ENCODE assay signal across 9 cellular contexts in genomic region chr1:117654485-117655219, GRCh38. TPM values are rescaled to one million over a fixed set of nuclear protein-coding genes. Genes with fewer than 3 reads are reported as not detected.
DNase-seq lines count a peak whose midpoint lies in the region; ATAC-seq, FAIRE-seq and TF ChIP-seq lines count a peak whose summit lies in the region.
"Had no signal": no experiment of that assay in that cellular context is flagged by ENCODE, and none has a peak within 500 bp of the region (broad histone marks: within the 10 kb centered on the region; RNA-seq: fewer than 3 reads in every experiment).

No MANE protein-coding gene starts in this region.

- H3K9me2 ChIP-seq in MM.1S (replicated peaks; ENCODE audit: insufficient read depth, low read length), result no peaks in the 10 kb centered on the region
- 0 out of 2 replicates have a peak, but pooled peaks cover 12% of the 10 kb centered on the region for H3K9me2 ChIP-seq in GM23338 (ENCODE audit: insufficient read depth)

- H3F3A ChIP-seq in MM.1S (ENCODE audit: insufficient read depth, low read length), result peaks cover 63% of the 10 kb centered on the region
- H3F3A ChIP-seq in GM23338 (replicated peaks; ENCODE audit: low read depth), result no peaks in the 10 kb centered on the region

- peaks cover 11% of the 10 kb centered on the region for H3K27me3 Mint-ChIP-seq in GM23338 (ENCODE audit: insufficient read depth, low read depth, poor library complexity)

- H3K79me2 ChIP-seq in MM.1S (ENCODE audit: low read length), result peaks cover 44% of the 10 kb centered on the region
- no peaks in the 10 kb centered on the region for H3K79me2 ChIP-seq in GM23338 (replicated peaks; ENCODE audit: insufficient read depth)

- peak overlapping the region; percentile 71 for H3K4me2 ChIP-seq in MM.1S (ENCODE audit: low read depth, low read length)
- H3K4me2 ChIP-seq in GM23338, result no peak overlapping the region

- H3K9me3 Mint-ChIP-seq in GM23338, result peaks cover 3% of the 10 kb centered on the region; the same call in 2 of the 3 replicates

- H3K4me1 ChIP-seq in MM.1S (ENCODE audit: low read length) (peaks cover 83% of the 10 kb centered on the region), esophagus muscularis mucosa (peaks cover 0 to 5% (median 1%) of the 10 kb centered on the region in 4 donors), GM23338 (ENCODE audit: insufficient read depth) (peaks cover 4% of the 10 kb centered on the region; the same call in 1 of the 2 replicates)

- H2AFZ ChIP-seq in MM.1S (ENCODE audit: low read length) (no peak overlapping the region), GM23338 (no peak overlapping the region)

- no peak overlapping the region for H3K27ac Mint-ChIP-seq in GM23338

- H3K4me3 ChIP-seq in MM.1S (ENCODE audit: low read length), result no peak overlapping the region; the same call in 1 of the 2 replicates
- no peak overlapping the region for H3K4me3 ChIP-seq in epithelial cell of esophagus (ENCODE audit: low read length)
- no peak overlapping the region for H3K4me3 ChIP-seq in esophagus muscularis mucosa
- H3K4me3 ChIP-seq in GM23338, result no peak overlapping the region

- WGBS in esophagus muscularis mucosa, result 79% methylated on average over 6 of the region's 6 CpGs

- H3K9ac ChIP-seq in MM.1S (ENCODE audit: low read length), result peak overlapping the region; percentile 100

- no peaks in the 10 kb centered on the region for H4K20me1 ChIP-seq in MM.1S (ENCODE audit: insufficient read depth, low read length)
- no peaks in the 10 kb centered on the region for H4K20me1 ChIP-seq in GM23338 (replicated peaks; ENCODE audit: insufficient read depth)

- intact Hi-C loops in esophagus muscularis mucosa (cut with DNase I), result no loop called here

- peak overlapping the region; percentile 100 for H3K27ac ChIP-seq in MM.1S (ENCODE audit: low read length)
- H3K27ac ChIP-seq in esophagus muscularis mucosa (replicated peaks in 1 of 4), result no peak overlapping the region
- no peak overlapping the region for H3K27ac ChIP-seq in GM23338 (ENCODE audit: low read depth)

- peak; percentile 89 for FAIRE-seq in GM18507 (lab: Jason Lieb, UNC)

- no peaks in the 10 kb centered on the region for H3K36me3 Mint-ChIP-seq in GM23338 (ENCODE audit: low read depth)

- TF ChIP-seq EP300 in esophagus muscularis mucosa (IDR thresholded peaks at IDR 0.05), result no peak

- ATAC-seq in GM21619 (IDR thresholded peaks at IDR 0.05; ENCODE audit: unreplicated experiment), result peak; percentile 78
- no peak for ATAC-seq in GM23338

- no peaks in the 10 kb centered on the region for H3K27me3 ChIP-seq in MM.1S (replicated peaks; ENCODE audit: insufficient read depth, low read length)
- H3K27me3 ChIP-seq in esophagus muscularis mucosa, result no peaks in the 10 kb centered on the region
- no peaks in the 10 kb centered on the region for H3K27me3 ChIP-seq in GM23338 (ENCODE audit: insufficient read depth)

- H3K4me3 Mint-ChIP-seq in GM23338, result no peak overlapping the region

- H3K36me3 ChIP-seq in MM.1S (replicated peaks; ENCODE audit: insufficient read depth, low read length) (no peaks in the 10 kb centered on the region), esophagus muscularis mucosa (no peaks in the 10 kb centered on the region), GM23338 (ENCODE audit: insufficient read depth) (no peaks in the 10 kb centered on the region)

- TF ChIP-seq POLR2A in esophagus muscularis mucosa (IDR thresholded peaks at IDR 0.05; ENCODE audit: low read depth), result no peak

- peaks cover 26% of the 10 kb centered on the region for H3K4me1 Mint-ChIP-seq in GM23338

- DNase-seq in GM18507 (ENCODE audit: extremely low spot score, insufficient read length, low read depth) (peak; percentile 51), MM.1S (peak; percentile 93), epithelial cell of esophagus (ENCODE audit: low read depth) (peak; percentile 32), DMS 273 (lab: John Stamatoyannopoulos, UW; ENCODE audit: unreplicated experiment) (no peak), esophagus muscularis mucosa (ENCODE audit: extremely low spot score) (no peak), Ammon's horn (ENCODE audit: low spot score) (no peak), GM23338 (ENCODE audit: low spot score) (no peak)

- TF ChIP-seq CTCF in MM.1S (IDR thresholded peaks at IDR 0.05; ENCODE audit: low read length) (no peak), epithelial cell of esophagus (IDR thresholded peaks at IDR 0.05; ENCODE audit: insufficient read depth, low read depth, low read length, missing control alignments) (no peak), esophagus muscularis mucosa (IDR thresholded peaks at IDR 0.05) (no peak), GM23338 (conservative IDR thresholded peaks at IDR 0.05; ENCODE audit: low read depth in 2 of 2) (no peak)

- H3K9me3 ChIP-seq in MM.1S (replicated peaks; ENCODE audit: insufficient read depth, low read length), result no peaks in the 10 kb centered on the region
- no peaks in the 10 kb centered on the region for H3K9me3 ChIP-seq in esophagus muscularis mucosa

TF ChIP-seq in GM23338, 12 proteins besides CTCF, POLR2A, EP300 and RAD21 (continues in another document):
- TF ChIP-seq CREB1 (CRISPR knock-in tag; IDR thresholded peaks at IDR 0.05; ENCODE audit: low read depth), result no peak
- TF ChIP-seq ZNF114 (CRISPR knock-in tag; IDR thresholded peaks at IDR 0.05), result no peak
- no peak for TF ChIP-seq EZH2 (IDR thresholded peaks at IDR 0.05; ENCODE audit: low read depth, unreplicated experiment)
- TF ChIP-seq ZNF462 (CRISPR knock-in tag; IDR thresholded peaks at IDR 0.05), result no peak
- TF ChIP-seq NANOG (IDR thresholded peaks at IDR 0.05; ENCODE audit: borderline replicate concordance), result no peak
- no peak for TF ChIP-seq POLR2AphosphoS5 (IDR thresholded peaks at IDR 0.05; ENCODE audit: low read depth)

RNA-seq across cellular contexts. Expression of gene TENT5C, which starts 48.8 kb away (rescaled TPM):
- total RNA-seq in esophagus muscularis mucosa, result 1 to 10 TPM in 3 of 4 donors, under 1 TPM in 1; 0.92 to 6.8 (median 2.5) TPM
- 0.80 and 1.2 TPM in 2 replicates for total RNA-seq in GM23338 (2014; rRNA removed; shearing (Covaris generic))
- 0.23 and 0.24 TPM in 2 replicates for polyA plus RNA-seq in GM23338 (2016; fragmentation: Nextera tagmentation; extraction: Ambion mirVana)
- total RNA-seq: LHCN-M2 had no signal

Comparison
In these comparisons a context has a peak if more than half of its experiments do, and no peak if none do; other contexts are left out.
1. DNase-seq: peak in GM18507 (single experiment), MM.1S (single experiment) and epithelial cell of esophagus (single experiment); none in DMS 273 (single experiment), esophagus muscularis mucosa (single experiment), Ammon's horn (single experiment) and GM23338 (single experiment).